In genomic region chr9:131418143-131419028, GRCh38 we compare ENCODE assay signal across 8 cellular contexts. TPM values are rescaled to one million over a fixed set of nuclear protein-coding genes. Genes with fewer than 3 reads are reported as not detected.
A peak's percentile ranks its signal among the peaks of the same experiment; 100 is the strongest.
DNase-seq lines count a peak whose midpoint lies in the region; ATAC-seq, FAIRE-seq and TF ChIP-seq lines count a peak whose summit lies in the region.

No MANE protein-coding gene starts in this region.

- H3K36me3 Mint-ChIP-seq in IgD-negative memory B cell = no peaks in the 10 kb centered on the region

- H3K27ac ChIP-seq in adrenal gland (peak overlapping the region; percentile 33 to 87 (median 72)), HepG2 (ENCODE audit: extremely low read length, insufficient read depth, low read length) (peak overlapping the region; percentile 22), thymus (ENCODE audit: low read depth) (peak overlapping the region; percentile 25)

- no peak overlapping the region for H2AFZ ChIP-seq in HepG2 (ENCODE audit: low read length)

- peak overlapping the region in 3 of 4 donors; percentile 38 to 91 (median 84) for H3K4me3 Mint-ChIP-seq in IgD-negative memory B cell

- H3K27me3 Mint-ChIP-seq in IgD-negative memory B cell = no peaks in the 10 kb centered on the region

- FAIRE-seq in HepG2 (lab: Jason Lieb, UNC) = no peak

- TF ChIP-seq RAD21 in HepG2 (CRISPR knock-in tag; IDR thresholded peaks at IDR 0.05) = no peak

- WGBS in adrenal gland, 4 donors = 24 to 30% (median 25%) methylated on average over 7 of the region's 7 CpGs
- 74% methylated on average over 7 of the region's 7 CpGs for WGBS in HepG2 (ENCODE audit: low lambda C conversion rate)
- WGBS in thymus = 82% methylated on average over 7 of the region's 7 CpGs

- in situ Hi-C loops in HepG2 (cut with HindIII; ENCODE audit: extremely low pct_ligation_motif_present, low pct_unique_long_range_greater_than_20kb) = no loop called here

- peak overlapping the region; percentile 75 to 82 (median 81) for H3K27ac Mint-ChIP-seq in IgD-negative memory B cell

- POLR2A ChIA-PET in HepG2 (lab: Yijun Ruan, JAX) = interaction anchor here (1.1 to 1.7 kb wide), 2 partner anchors 15 to 46 kb away, joined by 3 to 4 read pairs; no protein-coding TSS in a partner anchor

- CTCF ChIA-PET in HepG2 (lab: Yijun Ruan, JAX; ENCODE audit: low intra/inter-chr PET ratio, low total read pairs) = no interaction called here

- H3K27me3 ChIP-seq in adrenal gland (no peaks in the 10 kb centered on the region), HepG2 (ENCODE audit: control insufficient read depth in 1 of 2, insufficient read depth in 2 of 2, low read length in 2 of 2) (no peaks in the 10 kb centered on the region), thymus (ENCODE audit: control insufficient read depth, insufficient read depth) (no peaks in the 10 kb centered on the region)

- H3K4me2 ChIP-seq in HepG2 (ENCODE audit: low read depth, low read length) = 0 out of 2 replicates have a peak overlapping the region, but pooled peaks have one; percentile 3

- ATAC-seq in HepG2 = peak; percentile 50; the same call in 2 of the 3 replicates

- peaks cover 87% of the 10 kb centered on the region for H4K20me1 ChIP-seq in HepG2 (ENCODE audit: insufficient read depth, low read length)

- H3K9me3 ChIP-seq in adrenal gland (replicated peaks in 1 of 3) (no peaks in the 10 kb centered on the region), HepG2 (ENCODE audit: low read length) (no peaks in the 10 kb centered on the region), thymus (ENCODE audit: control insufficient read depth) (no peaks in the 10 kb centered on the region)

- no peak overlapping the region for H3K9ac ChIP-seq in HepG2 (ENCODE audit: insufficient read depth, low read depth, low read length)

- intact Hi-C loops in adrenal gland (cut with DNase I) (no loop called here), HepG2 (cut with micrococcal nuclease; ENCODE audit: unreplicated experiment) (no loop called here)

- H3K36me3 ChIP-seq in adrenal gland (replicated peaks in 1 of 2) (no peaks in the 10 kb centered on the region), HepG2 (replicated peaks in 1 of 2; ENCODE audit: control insufficient read depth in 1 of 2, insufficient read depth in 2 of 2, low read length in 2 of 2) (peaks cover 5 to 30% of the 10 kb centered on the region in 2 experiments; a peak in 4 of 5 replicates), thymus (ENCODE audit: control insufficient read depth, insufficient read depth) (peaks cover 14% of the 10 kb centered on the region)

- TF ChIP-seq CTCF in adrenal gland (IDR thresholded peaks at IDR 0.05) (no peak), HepG2 (CRISPR knock-in tag; IDR thresholded peaks at IDR 0.05) (no peak)

- TF ChIP-seq POLR2A in adrenal gland (IDR thresholded peaks at IDR 0.05) = peak in 1 of 2 donors; percentile 35
- no peak for TF ChIP-seq POLR2A in HepG2 (IDR thresholded peaks at IDR 0.05; ENCODE audit: insufficient read depth in 1 of 2, low read depth in 2 of 2, low read length in 2 of 2)

- no peaks in the 10 kb centered on the region for H3K9me3 Mint-ChIP-seq in IgD-negative memory B cell

- H3K4me1 Mint-ChIP-seq in IgD-negative memory B cell = peaks cover 63 to 76% (median 74%) of the 10 kb centered on the region in 3 donors

- H3K4me1 ChIP-seq in adrenal gland (replicated peaks in 1 of 2) (peaks cover 51 to 84% of the 10 kb centered on the region in 2 donors), HepG2 (ENCODE audit: insufficient read depth, low read length) (peaks cover 95% of the 10 kb centered on the region), thymus (ENCODE audit: control insufficient read depth, insufficient read depth, low read length) (peaks cover 30% of the 10 kb centered on the region)

- no peak for TF ChIP-seq EP300 in HepG2 (IDR thresholded peaks at IDR 0.05; ENCODE audit: low read depth in 2 of 2, low read length in 2 of 2)
- no peak for TF ChIP-seq EP300 in HepG2 (CRISPR knock-in tag; IDR thresholded peaks at IDR 0.05; ENCODE audit: borderline replicate concordance)

- DNase-seq in Ammon's horn (ENCODE audit: low spot score) = peak; percentile 69
- DNase-seq in adrenal gland = peak; percentile 59 to 86 (median 81)
- no peak for DNase-seq in HepG2 (ENCODE audit: low spot score)
- no peak for DNase-seq in germinal center (ENCODE audit: low spot score)
- no peak for DNase-seq in GDM1 (lab: John Stamatoyannopoulos, UW)
- no peak for DNase-seq in A172 (ENCODE audit: low spot score)

- BruUV-seq in HepG2 (replicated peaks; lab: Mats Ljungman, UMichigan) = no TSS peak

- H3K79me2 ChIP-seq in HepG2 (ENCODE audit: insufficient read depth, low read length) = peaks cover 98% of the 10 kb centered on the region

- H3K4me3 ChIP-seq in adrenal gland (no peak overlapping the region), HepG2 (replicated peaks in 1 of 3; ENCODE audit: insufficient read depth in 1 of 3, low read depth in 2 of 3, low read length in 3 of 3) (no peak overlapping the region), thymus (ENCODE audit: low read length) (no peak overlapping the region)

TF ChIP-seq in HepG2, 621 proteins besides CTCF, POLR2A, EP300 and RAD21:
- TF ChIP-seq PAX8 (CRISPR knock-in tag; IDR thresholded peaks at IDR 0.05; ENCODE audit: borderline replicate concordance) = no peak
- peak; percentile 51; the same call in 1 of the 2 replicates for TF ChIP-seq TFAP4 (IDR thresholded peaks at IDR 0.05; ENCODE audit: borderline replicate concordance, low read depth)
- TF ChIP-seq NFIB (CRISPR knock-in tag; IDR thresholded peaks at IDR 0.05; ENCODE audit: borderline replicate concordance) = no peak
- TF ChIP-seq FOXA3 (CRISPR knock-in tag; IDR thresholded peaks at IDR 0.05) = peak; percentile 61
- no peak for TF ChIP-seq FOXA1 (IDR thresholded peaks at IDR 0.05)
- peak; percentile 60; the same call in 1 of the 2 replicates for TF ChIP-seq FOXA1 (CRISPR knock-in tag; IDR thresholded peaks at IDR 0.05)
- peak; percentile 61 for TF ChIP-seq TEAD3 (CRISPR knock-in tag; optimal IDR thresholded peaks at IDR 0.05; ENCODE audit: borderline replicate concordance)
- TF ChIP-seq SAP130 (CRISPR knock-in tag; IDR thresholded peaks at IDR 0.05; ENCODE audit: low read depth) = peak; percentile 53; the same call in 1 of the 2 replicates

RNA-seq across cellular contexts. Expression of gene PRRC2B, which starts 24.5 kb away (rescaled TPM):
- polyA plus RNA-seq in IgD-negative memory B cell (34.1 TPM), adrenal gland (100 to 1,000 TPM in 1 of 3 donors, 10 to 100 TPM in 2; 56.9 to 141 (median 98.1) TPM), HepG2 (2011; rRNA removed) (18.9 and 20.8 TPM in 2 replicates), thymus (73.5 TPM)
- total RNA-seq in adrenal gland (100 to 1,000 TPM; 109 to 255 (median 161) TPM), HepG2 (2016; rRNA removed; fragmentation: Illumina TruSeq; extraction: Trizol) (37.4 TPM in 2 replicates)
- 20.7 and 24.3 TPM in 2 replicates for total RNA-seq in HepG2 (2016; cell fraction: cytosol; rRNA removed; fragmentation: Illumina TruSeq; extraction: Trizol; ENCODE audit: low read depth)
- total RNA-seq in HepG2 (2016; cell fraction: insoluble cytoplasmic fraction; rRNA removed; fragmentation: Illumina TruSeq; extraction: Trizol) = 27.7 and 37.0 TPM in 2 replicates
- total RNA-seq in HepG2 (2016; cell fraction: membrane; rRNA removed; fragmentation: Illumina TruSeq; extraction: Trizol) = 20.9 TPM in 2 replicates
- 41.7 and 49.5 TPM in 2 replicates for total RNA-seq in HepG2 (2016; cell fraction: nucleus; rRNA removed; fragmentation: Illumina TruSeq; extraction: Trizol)
- polyA plus RNA-seq in HepG2 (2011; cell fraction: cytosol; rRNA removed) = 11.9 and 12.5 TPM in 2 replicates
- polyA plus RNA-seq in HepG2 (2011; cell fraction: nucleus; rRNA removed) = 87.0 and 122 TPM in 2 replicates
- polyA plus RNA-seq in HepG2 (2012) = 55.6 and 57.4 TPM in 2 replicates
- polyA plus RNA-seq in HepG2 (2016; cell fraction: cytosol; fragmentation: Illumina TruSeq; extraction: Trizol; ENCODE audit: low read depth) = 4.0 TPM in 2 replicates
- 25.0 and 33.7 TPM in 2 replicates for polyA plus RNA-seq in HepG2 (2016; cell fraction: insoluble cytoplasmic fraction; fragmentation: Illumina TruSeq; extraction: Trizol; ENCODE audit: low read depth)
- 8.5 and 10.2 TPM in 2 replicates for polyA plus RNA-seq in HepG2 (2016; cell fraction: membrane; fragmentation: Illumina TruSeq; extraction: Trizol; ENCODE audit: low read depth)
- 100 and 106 TPM in 2 replicates for polyA plus RNA-seq in HepG2 (2016; cell fraction: nucleus; fragmentation: Illumina TruSeq; extraction: Trizol; ENCODE audit: insufficient read depth, low read depth)
- polyA minus RNA-seq in HepG2 (2011; rRNA and poly(A)+ RNA removed; ENCODE audit: low replicate concordance) = 72.0 and 116 TPM in 2 replicates
- polyA minus RNA-seq in HepG2 (2011; cell fraction: cytosol; rRNA and poly(A)+ RNA removed) = 23.3 and 31.5 TPM in 2 replicates
- 52.6 and 56.1 TPM in 2 replicates for polyA minus RNA-seq in HepG2 (2011; cell fraction: nucleus; rRNA and poly(A)+ RNA removed)
- 26.2 and 49.1 TPM in 2 replicates for total RNA-seq in A172 (2014; rRNA removed; shearing (Covaris generic))

Comparison
In these comparisons a context has a peak if more than half of its experiments do, and no peak if none do; other contexts are left out.
1. DNase-seq: peak in Ammon's horn (single experiment) and adrenal gland (7 of 7); none in HepG2 (single experiment), germinal center (single experiment), GDM1 (single experiment) and A172 (single experiment).
2. H3K27ac ChIP-seq: peak in every context shown above with its lines; median percentile 72 in adrenal gland; 25 in thymus; 22 in HepG2.